ENCODE assay signal across 12 cellular contexts in genomic region chr4:148284526-148285193, GRCh38.
A peak's percentile ranks its signal among the peaks of the same experiment; 100 is the strongest.
DNase-seq lines count a peak whose midpoint lies in the region; ATAC-seq and TF ChIP-seq lines count a peak whose summit lies in the region.
"Had no signal": no experiment of that assay in that cellular context is flagged by ENCODE, and none has a peak within 500 bp of the region (broad histone marks: within the 10 kb centered on the region; RNA-seq: fewer than 3 reads in every experiment).

No MANE protein-coding gene starts in this region.

- no peak overlapping the region for H3K4me3 ChIP-seq in dorsolateral prefrontal cortex

- intact Hi-C loops in dorsolateral prefrontal cortex (cut with DNase I): loop anchor here (10.0 kb wide), 2 partner anchors 130 to 160 kb away; partner anchors contain the start of gene NR3C2 (in 1 of the 2)

- H3K27me3 Mint-ChIP-seq in nephron progenitor cell (ENCODE audit: low read depth, poor library complexity): no peaks in the 10 kb centered on the region

- no peak overlapping the region for H3K27ac Mint-ChIP-seq in nephron progenitor cell

- H3K4me3 Mint-ChIP-seq in nephron progenitor cell: no peak overlapping the region

- H3K36me3 Mint-ChIP-seq in nephron progenitor cell (ENCODE audit: low read depth): no peaks in the 10 kb centered on the region

- no peaks in the 10 kb centered on the region for H3K9me3 Mint-ChIP-seq in nephron progenitor cell

- TF ChIP-seq CTCF in C4-2B (conservative IDR thresholded peaks at IDR 0.05) (peak; percentile 29), dorsolateral prefrontal cortex (IDR thresholded peaks at IDR 0.05 in 54 of 56, conservative IDR thresholded peaks at IDR 0.05 in 2 of 56; ENCODE audit: low read depth in 1 of 56, partially characterized antibody in 56 of 56) (peak in 43 of 56 donors; percentile 8 to 60 (median 36)), nephron progenitor cell (IDR thresholded peaks at IDR 0.05) (no peak)

- no peak for ATAC-seq in GM19463 (IDR thresholded peaks at IDR 0.05; ENCODE audit: unreplicated experiment)
- ATAC-seq in HG03457 (IDR thresholded peaks at IDR 0.05; ENCODE audit: unreplicated experiment): no peak

- DNase-seq in NCI-H69 (lab: John Stamatoyannopoulos, UW) (peak; percentile 53), dorsolateral prefrontal cortex (peak in 1 of 10 donors; percentile 12), lung microvascular endothelial cell (ENCODE audit: low read depth in 2 of 2) (peak; percentile 40 to 60), nephron progenitor cell (no peak)
- no peak for DNase-seq in stimulated activated CD4-positive, alpha-beta T cell treated with anti-CD3 and anti-CD28 coated beads, Interleukin-2, amount 100 ng/mL, for 24 hours
- DNase-seq: activated T-cell treated with anti-CD3 and anti-CD28 coated beads, Interleukin-2, amount 50 U/mL, for 1 hour; anterior cingulate cortex; KBM-7; NCI-H2081 treated with DMSO at 0.1 percent for 48 hours had no signal

- H3K4me1 Mint-ChIP-seq in nephron progenitor cell: peaks cover 30% of the 10 kb centered on the region

- no peaks in the 10 kb centered on the region for H3K27me3 ChIP-seq in dorsolateral prefrontal cortex

- no peak overlapping the region for H3K27ac ChIP-seq in C4-2B
- H3K27ac ChIP-seq in dorsolateral prefrontal cortex: no peak overlapping the region

Comparison
In these comparisons a context has a peak if more than half of its experiments do, and no peak if none do; other contexts are left out.
1. DNase-seq: peak in NCI-H69 (single experiment) and lung microvascular endothelial cell (2 of 2); none in stimulated activated CD4-positive, alpha-beta T cell treated with anti-CD3 and anti-CD28 coated beads, Interleukin-2, amount 100 ng/mL, for 24 hours (0 of 2) and nephron progenitor cell (single experiment).